In genomic region chr3:128095222-128095703, GRCh38 we compare ENCODE assay signal across 8 cellular contexts. TPM values are rescaled to one million over a fixed set of nuclear protein-coding genes. Genes with fewer than 3 reads are reported as not detected.
A peak's percentile ranks its signal among the peaks of the same experiment; 100 is the strongest.
DNase-seq lines count a peak whose midpoint lies in the region; ATAC-seq and TF ChIP-seq lines count a peak whose summit lies in the region.

No MANE protein-coding gene starts in this region.

- DNase-seq in DMS114 treated with DMSO at 0.1 percent for 48 hours (lab: John Stamatoyannopoulos, UW; ENCODE audit: unreplicated experiment) = peak; percentile 12
- DNase-seq in LoVo (ENCODE audit: low spot score) = peak; percentile 45
- peak; percentile 72 to 84 for DNase-seq in activated naive CD4-positive, alpha-beta T cell treated with anti-CD3 and anti-CD28 coated beads, Interleukin-2, amount 50 U/mL, for 72 hours (ENCODE audit: low spot score in 2 of 2)
- DNase-seq in cardiac muscle cell (ENCODE audit: low read depth in 1 of 2, low spot score in 1 of 2) = peak; percentile 89
- DNase-seq in psoas muscle = peak; percentile 76 to 88

- peak; percentile 83 for ATAC-seq in GM21529 (IDR thresholded peaks at IDR 0.05; ENCODE audit: unreplicated experiment)
- ATAC-seq in SK-N-SH treated with all-trans-retinoic acid at 6 μM for 48 hours = peak; percentile 100
- ATAC-seq in activated naive CD4-positive, alpha-beta T cell treated with anti-CD3 and anti-CD28 coated beads, Interleukin-2, amount 50 U/mL, for 72 hours = peak; percentile 98 to 99
- peak; percentile 96 to 100 (median 98) for ATAC-seq in psoas muscle
- no peak for ATAC-seq in HG02840 (IDR thresholded peaks at IDR 0.05; ENCODE audit: low FRiP score, unreplicated experiment)

- H3K9me3 Mint-ChIP-seq in activated naive CD4-positive, alpha-beta T cell treated with anti-CD3 and anti-CD28 coated beads, Interleukin-2, amount 50 U/mL, for 72 hours = no peaks in the 10 kb centered on the region

- TF ChIP-seq CTCF in cardiac muscle cell (IDR thresholded peaks at IDR 0.05; ENCODE audit: low read depth, low read length) (peak; percentile 88), psoas muscle (IDR thresholded peaks at IDR 0.05) (peak; percentile 88)

- intact Hi-C loops in psoas muscle (cut with DNase I) = loop anchor here in 1 of 2 donors (5.0 to 10.0 kb wide), 3 partner anchors 37 to 402 kb away; no protein-coding TSS in a partner anchor

- H3K36me3 Mint-ChIP-seq in activated naive CD4-positive, alpha-beta T cell treated with anti-CD3 and anti-CD28 coated beads, Interleukin-2, amount 50 U/mL, for 72 hours = peaks cover 5 to 12% of the 10 kb centered on the region in 2 donors

- H3K36me3 ChIP-seq in cardiac muscle cell (peaks cover 23% of the 10 kb centered on the region), psoas muscle (ENCODE audit: insufficient read depth in 1 of 2, low read depth in 1 of 2) (peaks cover 7 to 72% of the 10 kb centered on the region in 2 donors)

- H3K27ac ChIP-seq in cardiac muscle cell (no peak overlapping the region), psoas muscle (peak overlapping the region; percentile 30)

- H3K4me1 ChIP-seq in cardiac muscle cell (ENCODE audit: low read depth) (no peaks in the 10 kb centered on the region), psoas muscle (peaks cover 4% of the 10 kb centered on the region)

- no peaks in the 10 kb centered on the region for H3K27me3 ChIP-seq in cardiac muscle cell
- H3K27me3 ChIP-seq in psoas muscle (ENCODE audit: insufficient read depth in 3 of 3, low read length in 2 of 3) = no peaks in the 10 kb centered on the region

- H3K27ac Mint-ChIP-seq in activated naive CD4-positive, alpha-beta T cell treated with anti-CD3 and anti-CD28 coated beads, Interleukin-2, amount 50 U/mL, for 72 hours = peak overlapping the region in 1 of 2 donors; percentile 83

- 61 to 82% (median 72%) methylated on average over 6 of the region's 6 CpGs for WGBS in psoas muscle, 3 donors

- H3K4me3 ChIP-seq in cardiac muscle cell (no peak overlapping the region), psoas muscle (no peak overlapping the region)

- no peaks in the 10 kb centered on the region for H3K9me3 ChIP-seq in cardiac muscle cell (ENCODE audit: low read depth)
- H3K9me3 ChIP-seq in psoas muscle = no peaks in the 10 kb centered on the region

TF ChIP-seq in SK-N-SH treated with all-trans-retinoic acid at 6 μM for 48 hours, 23 proteins besides CTCF, POLR2A, EP300 and RAD21:
- TF ChIP-seq ZNF70 (CRISPR knock-in tag; IDR thresholded peaks at IDR 0.05) (no peak), TOX (CRISPR knock-in tag; IDR thresholded peaks at IDR 0.05; ENCODE audit: borderline replicate concordance) (no peak), ZNF565 (CRISPR knock-in tag; conservative IDR thresholded peaks at IDR 0.05; ENCODE audit: low read depth) (no peak), ARNTL (CRISPR knock-in tag; IDR thresholded peaks at IDR 0.05; ENCODE audit: borderline replicate concordance, low read depth) (no peak), CREB5 (CRISPR knock-in tag; IDR thresholded peaks at IDR 0.05; ENCODE audit: low read depth) (no peak), GLIS3 (CRISPR knock-in tag; IDR thresholded peaks at IDR 0.05) (no peak), ZC3H10 (CRISPR knock-in tag; IDR thresholded peaks at IDR 0.05) (no peak), ZFP3 (CRISPR knock-in tag; IDR thresholded peaks at IDR 0.05) (0 out of 2 replicates have a peak, but pooled peaks have one; percentile 28), ISL1 (CRISPR knock-in tag; IDR thresholded peaks at IDR 0.05) (no peak)

RNA-seq across cellular contexts. Expression of gene RUVBL1, which starts 28.3 kb away (rescaled TPM):
- total RNA-seq in activated naive CD4-positive, alpha-beta T cell treated with anti-CD3 and anti-CD28 coated beads, Interleukin-2, amount 50 U/mL, for 72 hours = 10 to 100 TPM; 36.1 to 69.7 TPM
- total RNA-seq in cardiac muscle cell (81.7 and 83.1 TPM in 2 replicates), psoas muscle (10 to 100 TPM; 12.9 to 21.0 (median 15.4) TPM)
- polyA plus RNA-seq in cardiac muscle cell (94.2 and 95.2 TPM in 2 replicates), psoas muscle (10 to 100 TPM; 19.6 to 53.9 (median 38.0) TPM)

RNA-seq across cellular contexts. Expression of gene SEC61A1, which starts 43.0 kb away (rescaled TPM):
- total RNA-seq in activated naive CD4-positive, alpha-beta T cell treated with anti-CD3 and anti-CD28 coated beads, Interleukin-2, amount 50 U/mL, for 72 hours = 100 to 1,000 TPM; 110 to 127 TPM
- total RNA-seq in cardiac muscle cell (92.4 and 125 TPM in 2 replicates), psoas muscle (10 to 100 TPM; 40.1 to 98.2 (median 88.6) TPM)
- polyA plus RNA-seq in cardiac muscle cell (95.1 and 133 TPM in 2 replicates), psoas muscle (100 to 1,000 TPM in 2 of 3 donors, 10 to 100 TPM in 1; 62.6 to 136 (median 117) TPM)

RNA-seq across cellular contexts. Expression of gene EEFSEC, which starts 58.0 kb away (rescaled TPM):
- 10 to 100 TPM in 1 of 2 donors, 1 to 10 TPM in 1; 3.4 to 20.3 TPM for total RNA-seq in activated naive CD4-positive, alpha-beta T cell treated with anti-CD3 and anti-CD28 coated beads, Interleukin-2, amount 50 U/mL, for 72 hours
- total RNA-seq in cardiac muscle cell (23.0 and 26.7 TPM in 2 replicates), psoas muscle (10 to 100 TPM; 13.3 to 18.9 (median 17.2) TPM)
- polyA plus RNA-seq in cardiac muscle cell (47.9 and 52.0 TPM in 2 replicates), psoas muscle (10 to 100 TPM; 10.7 to 14.0 (median 12.5) TPM)

Comparison
In these comparisons a context has a peak if more than half of its experiments do, and no peak if none do; other contexts are left out.
1. DNase-seq: peak in every context shown above with its lines; median percentile 89 in cardiac muscle cell; 82 in psoas muscle; 78 in activated naive CD4-positive, alpha-beta T cell treated with anti-CD3 and anti-CD28 coated beads, Interleukin-2, amount 50 U/mL, for 72 hours; 45 in LoVo; 12 in DMS114 treated with DMSO at 0.1 percent for 48 hours.